ENCODE assay signal across 8 cellular contexts in genomic region chrX:111447298-111447697, GRCh38. TPM values are rescaled to one million over a fixed set of nuclear protein-coding genes. Genes with fewer than 3 reads are reported as not detected.
DNase-seq lines count a peak whose midpoint lies in the region; ATAC-seq and TF ChIP-seq lines count a peak whose summit lies in the region.

No MANE protein-coding gene starts in this region.

- TF ChIP-seq CTCF in fibroblast of villous mesenchyme (IDR thresholded peaks at IDR 0.05; ENCODE audit: insufficient read depth, low read depth, low read length) (peak; percentile 24), esophagus muscularis mucosa (IDR thresholded peaks at IDR 0.05) (no peak), foreskin fibroblast (IDR thresholded peaks at IDR 0.05; ENCODE audit: low read depth, low read length) (no peak)

- intact Hi-C loops in posterior vena cava (cut with DNase I) (no loop called here), esophagus muscularis mucosa (cut with DNase I) (loop anchor here (10.0 kb wide), 2 partner anchors 282 to 352 kb away; partner anchors contain the start of gene PAK3)

- TF ChIP-seq EP300 in esophagus muscularis mucosa (IDR thresholded peaks at IDR 0.05) = no peak

- WGBS in esophagus muscularis mucosa = 29% methylated on average over 3 of the region's 3 CpGs

- H3K27me3 ChIP-seq in esophagus muscularis mucosa = peaks cover 0 to 9% (median 0%) of the 10 kb centered on the region in 4 donors

- peak; percentile 86 for ATAC-seq in GM18867 (IDR thresholded peaks at IDR 0.05; ENCODE audit: unreplicated experiment)
- peak; percentile 53 for ATAC-seq in HG03571 (IDR thresholded peaks at IDR 0.05; ENCODE audit: unreplicated experiment)

- no peaks in the 10 kb centered on the region for H3K9me3 ChIP-seq in esophagus muscularis mucosa

- no peaks in the 10 kb centered on the region for H3K4me1 ChIP-seq in esophagus muscularis mucosa

- no peaks in the 10 kb centered on the region for H3K36me3 ChIP-seq in esophagus muscularis mucosa

- H3K4me3 ChIP-seq in fibroblast of villous mesenchyme (ENCODE audit: low read depth, low read length) = no peak overlapping the region
- H3K4me3 ChIP-seq in esophagus muscularis mucosa = no peak overlapping the region
- H3K4me3 ChIP-seq in foreskin fibroblast (ENCODE audit: low read depth in 1 of 2, low read length in 2 of 2) = no peak overlapping the region

- DNase-seq in COR-L47 (lab: John Stamatoyannopoulos, UW) (peak; percentile 28), NOMO-1 treated with DMSO at 0.1 percent for 48 hours (lab: John Stamatoyannopoulos, UW; ENCODE audit: unreplicated experiment) (peak; percentile 44), fibroblast of villous mesenchyme (ENCODE audit: low read depth) (peak; percentile 4), posterior vena cava (ENCODE audit: low spot score) (no peak), esophagus muscularis mucosa (ENCODE audit: extremely low spot score) (no peak), foreskin fibroblast (no peak)

- no peak overlapping the region for H3K27ac ChIP-seq in esophagus muscularis mucosa (replicated peaks in 1 of 4)

- no peak for TF ChIP-seq POLR2A in esophagus muscularis mucosa (IDR thresholded peaks at IDR 0.05; ENCODE audit: low read depth)

RNA-seq across cellular contexts. Expression of gene DCX, which starts 35.3 kb away (rescaled TPM):
- total RNA-seq in fibroblast of villous mesenchyme (not detected in 2 replicates), posterior vena cava (under 1 TPM in 1 of 2 donors, not detected in 1; 0.10 TPM), esophagus muscularis mucosa (under 1 TPM in 3 of 4 donors, not detected in 1; under 0.01 to 0.13 (median 0.11) TPM)

Comparison
In these comparisons a context has a peak if more than half of its experiments do, and no peak if none do; other contexts are left out.
1. DNase-seq: peak in COR-L47 (single experiment), NOMO-1 treated with DMSO at 0.1 percent for 48 hours (single experiment) and fibroblast of villous mesenchyme (single experiment); none in posterior vena cava (single experiment), esophagus muscularis mucosa (single experiment) and foreskin fibroblast (0 of 2).